9 cellular contexts compared by ENCODE assay signal in the genomic region with DNA sequence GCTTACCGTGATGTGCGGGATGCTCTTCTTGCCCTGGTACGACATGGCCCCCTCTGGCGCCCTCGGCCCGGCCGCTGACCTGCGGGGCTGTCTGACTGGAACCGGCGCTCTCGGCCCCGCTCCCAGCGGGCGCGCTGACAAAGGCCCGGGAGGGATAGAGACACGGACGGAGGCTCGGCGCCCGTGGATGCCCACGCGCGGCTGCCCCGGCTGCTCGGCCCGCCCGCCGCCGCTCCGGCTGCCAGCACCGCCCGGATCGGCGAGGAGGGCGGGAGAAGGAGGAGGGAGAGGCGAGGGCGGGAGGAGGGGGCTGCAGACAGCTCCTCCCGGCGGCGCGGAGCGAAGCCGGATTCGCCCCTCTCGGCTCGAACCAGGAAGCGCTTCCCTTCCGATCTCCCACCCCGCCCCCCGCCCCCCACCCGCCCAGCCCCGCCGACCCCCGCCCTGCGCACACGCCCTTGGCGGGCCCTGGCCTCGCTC. TPM values are rescaled to one million over a fixed set of nuclear protein-coding genes. Genes with fewer than 3 reads are reported as not detected.
DNase-seq lines count a peak whose midpoint lies in the region; ATAC-seq and TF ChIP-seq lines count a peak whose summit lies in the region.
"Had no signal": no experiment of that assay in that cellular context is flagged by ENCODE, and none has a peak within 500 bp of the region (broad histone marks: within the 10 kb centered on the region; RNA-seq: fewer than 3 reads in every experiment).

No MANE protein-coding gene starts in this region.

- 5% methylated on average over 8 of the region's 59 CpGs for WGBS in prostate gland

- no peak overlapping the region for H3K27ac ChIP-seq in prostate gland

- intact Hi-C loops in prostate gland (cut with DNase I), result no loop called here

- peaks cover 51% of the 10 kb centered on the region for H3K27me3 Mint-ChIP-seq in glutamatergic neuron (ENCODE audit: unreplicated experiment)

- ATAC-seq in HG02885 (IDR thresholded peaks at IDR 0.05; ENCODE audit: poor library complexity, unreplicated experiment) (no peak), HG03039 (IDR thresholded peaks at IDR 0.05; ENCODE audit: unreplicated experiment) (no peak)

- H3K4me1 ChIP-seq in prostate gland (replicated peaks), result no peaks in the 10 kb centered on the region

- H3K4me3 Mint-ChIP-seq in glutamatergic neuron (ENCODE audit: unreplicated experiment), result no peak overlapping the region
- H3K4me3 Mint-ChIP-seq: activated naive CD4-positive, alpha-beta T cell treated with anti-CD3 and anti-CD28 coated beads for 36 hours had no signal

- H3K36me3 ChIP-seq in prostate gland, result no peaks in the 10 kb centered on the region

- no peak for TF ChIP-seq CTCF in glutamatergic neuron (IDR thresholded peaks at IDR 0.05; ENCODE audit: partially characterized antibody, unreplicated experiment)
- no peak for TF ChIP-seq CTCF in prostate gland (IDR thresholded peaks at IDR 0.05)

- H3K36me3 Mint-ChIP-seq in glutamatergic neuron (ENCODE audit: unreplicated experiment), result peaks cover 6% of the 10 kb centered on the region

- peak overlapping the region; percentile 29 to 37 for H3K4me3 ChIP-seq in prostate gland

- H3K9me3 ChIP-seq in prostate gland, result no peaks in the 10 kb centered on the region

- peaks cover 30% of the 10 kb centered on the region for H3K27me3 ChIP-seq in prostate gland (replicated peaks; ENCODE audit: insufficient read depth)

- peaks cover 45% of the 10 kb centered on the region for H3K9me3 Mint-ChIP-seq in glutamatergic neuron (ENCODE audit: unreplicated experiment)

- H3K4me1 Mint-ChIP-seq in glutamatergic neuron (ENCODE audit: low read depth, unreplicated experiment), result peaks cover 35% of the 10 kb centered on the region

- no peak for TF ChIP-seq POLR2A in prostate gland (IDR thresholded peaks at IDR 0.05)

- DNase-seq in DMS53 (lab: John Stamatoyannopoulos, UW) (peak; percentile 88), NCI-H345 (lab: John Stamatoyannopoulos, UW) (peak; percentile 76), glutamatergic neuron (peak; percentile 87), prostate gland (ENCODE audit: low spot score) (no peak), NOMO-1 treated with DMSO at 0.1 percent for 48 hours (lab: John Stamatoyannopoulos, UW; ENCODE audit: unreplicated experiment) (no peak), HCEC 1CT (no peak)
- DNase-seq: activated naive CD4-positive, alpha-beta T cell treated with anti-CD3 and anti-CD28 coated beads for 36 hours had no signal

- H3K27ac Mint-ChIP-seq in glutamatergic neuron (ENCODE audit: unreplicated experiment), result no peak overlapping the region
- H3K27ac Mint-ChIP-seq: activated naive CD4-positive, alpha-beta T cell treated with anti-CD3 and anti-CD28 coated beads for 36 hours had no signal

RNA-seq across cellular contexts. Expression of a gene that starts 4.6 kb away (rescaled TPM):
- total RNA-seq in glutamatergic neuron (ENCODE audit: unreplicated experiment) (947 TPM), prostate gland (1 to 10 TPM; 1.4 to 6.0 TPM)
- total RNA-seq: activated naive CD4-positive, alpha-beta T cell treated with anti-CD3 and anti-CD28 coated beads for 36 hours had no signal

Comparison
In these comparisons a context has a peak if more than half of its experiments do, and no peak if none do; other contexts are left out.
1. DNase-seq: peak in DMS53 (single experiment), NCI-H345 (single experiment) and glutamatergic neuron (single experiment); none in prostate gland (single experiment), NOMO-1 treated with DMSO at 0.1 percent for 48 hours (single experiment) and HCEC 1CT (single experiment).
2. RNA of a gene that starts 4.6 kb away (total RNA-seq): 947 TPM in glutamatergic neuron (single experiment); 1.4 to 6.0 TPM in prostate gland; every median in the first group is over 100 times any median in the second.